ENCODE assay signal across 8 cellular contexts in genomic region chr12:124388038-124388676, GRCh38.
DNase-seq lines count a peak whose midpoint lies in the region; ATAC-seq and TF ChIP-seq lines count a peak whose summit lies in the region.

No MANE protein-coding gene starts in this region.

- H3K27ac ChIP-seq in SJSA1 (peak overlapping the region; percentile 39), psoas muscle (peak overlapping the region; percentile 96)

- H3K4me3 ChIP-seq in SJSA1 (peak overlapping the region; percentile 49), fibroblast of mammary gland (ENCODE audit: control insufficient read depth, low read depth, low read length) (peak overlapping the region; percentile 81), psoas muscle (peak overlapping the region; percentile 79)

- 15 to 27% (median 18%) methylated on average over 15 of the region's 15 CpGs for WGBS in psoas muscle, 3 donors

- H3K9me3 ChIP-seq in SJSA1 (replicated peaks) (no peaks in the 10 kb centered on the region), psoas muscle (no peaks in the 10 kb centered on the region)

- H3K4me1 ChIP-seq in SJSA1 (replicated peaks) (peaks cover 87% of the 10 kb centered on the region), psoas muscle (peaks cover 73% of the 10 kb centered on the region)

- peak; percentile 9 for DNase-seq in CD1c-positive myeloid dendritic cell (ENCODE audit: extremely low spot score)
- peak in 1 of 2 experiments; percentile 46 for DNase-seq in SJSA1 (ENCODE audit: low read depth in 1 of 2, low spot score in 2 of 2)
- no peak for DNase-seq in fibroblast of mammary gland (ENCODE audit: low read depth)
- DNase-seq in psoas muscle, result no peak
- no peak for DNase-seq in T-helper 1 cell
- DNase-seq in NCI-H1048 (lab: John Stamatoyannopoulos, UW), result no peak
- DNase-seq in NCI-H82 treated with DMSO at 0.1 percent for 48 hours (lab: John Stamatoyannopoulos, UW; ENCODE audit: unreplicated experiment), result no peak

- H3K36me3 ChIP-seq in SJSA1, result peaks cover 71% of the 10 kb centered on the region
- peaks cover 0 to 26% of the 10 kb centered on the region in 2 donors for H3K36me3 ChIP-seq in psoas muscle (ENCODE audit: insufficient read depth in 1 of 2, low read depth in 1 of 2)

- peak in 3 of 4 donors; percentile 2 to 9 (median 5) for ATAC-seq in psoas muscle
- no peak for ATAC-seq in HG02571 (IDR thresholded peaks at IDR 0.05; ENCODE audit: unreplicated experiment)

- H3K27me3 ChIP-seq in SJSA1 (replicated peaks) (no peaks in the 10 kb centered on the region), psoas muscle (ENCODE audit: insufficient read depth in 3 of 3, low read length in 2 of 3) (no peaks in the 10 kb centered on the region)

- intact Hi-C loops in psoas muscle (cut with DNase I), result loop anchor here in 1 of 2 donors (5.0 kb wide), 1 partner anchor 129 kb away; no protein-coding TSS in a partner anchor

- TF ChIP-seq CTCF in fibroblast of mammary gland (conservative IDR thresholded peaks at IDR 0.05; ENCODE audit: control insufficient read depth, insufficient read depth, low read depth, low read length), result no peak
- TF ChIP-seq CTCF in psoas muscle (IDR thresholded peaks at IDR 0.05), result no peak
